ENCODE assay signal across 23 cellular contexts in genomic region chr1:17096584-17096983, GRCh38. TPM values are rescaled to one million over a fixed set of nuclear protein-coding genes. Genes with fewer than 3 reads are reported as not detected.
"Had no signal": no experiment of that assay in that cellular context is flagged by ENCODE, and none has a peak within 500 bp of the region (broad histone marks: within the 10 kb centered on the region; RNA-seq: fewer than 3 reads in every experiment).

No MANE protein-coding gene starts in this region.

- H3K4me1 ChIP-seq: parathyroid adenoma, prostate gland, right lobe of liver had no signal

- H3K4me3 Mint-ChIP-seq: immature natural killer cell; naive B cell; nephron; stimulated activated naive B cell treated with anti-CD40 and anti-IgM and Interleukin-4, amounts not matched to agents 10 μg/mL and 1 μg/mL and 100 μg/mL, for 72 hours; stimulated activated naive CD8-positive, alpha-beta T cell treated with anti-CD3 and anti-CD28 coated beads, Interleukin-15, amount 100 ng/mL, for 72 hours had no signal

- H3K9me3 Mint-ChIP-seq: stimulated activated naive CD8-positive, alpha-beta T cell treated with anti-CD3 and anti-CD28 coated beads, Interleukin-15, amount 100 ng/mL, for 72 hours had no signal

- FAIRE-seq: frontal cortex, kidney had no signal

- H3K9me3 ChIP-seq: prostate gland, right lobe of liver, spleen had no signal

- H3K4me1 Mint-ChIP-seq: stimulated activated naive CD8-positive, alpha-beta T cell treated with anti-CD3 and anti-CD28 coated beads, Interleukin-15, amount 100 ng/mL, for 72 hours had no signal

- H2AFZ ChIP-seq: parathyroid adenoma had no signal

- H3K27ac Mint-ChIP-seq: immature natural killer cell; naive B cell; stimulated activated naive B cell treated with anti-CD40 and anti-IgM and Interleukin-4, amounts not matched to agents 10 μg/mL and 1 μg/mL and 100 μg/mL, for 72 hours; stimulated activated naive CD8-positive, alpha-beta T cell treated with anti-CD3 and anti-CD28 coated beads, Interleukin-15, amount 100 ng/mL, for 72 hours had no signal

- H3K9ac ChIP-seq: parathyroid adenoma had no signal

- H3K27ac ChIP-seq: coronary artery, parathyroid adenoma, prostate gland, right lobe of liver had no signal

- H3K4me3 ChIP-seq: coronary artery, heart right ventricle, lung, prostate gland, right lobe of liver had no signal

- H3K27me3 Mint-ChIP-seq: naive B cell; stimulated activated naive B cell treated with anti-CD40 and anti-IgM and Interleukin-4, amounts not matched to agents 10 μg/mL and 1 μg/mL and 100 μg/mL, for 72 hours had no signal

- H3K27me3 ChIP-seq: right lobe of liver had no signal

- DNase-seq: effector CD8-positive, alpha-beta T cell; heart right ventricle; immature natural killer cell; kidney; left colon; left ventricle myocardium superior; mesendoderm; naive B cell; retina; right lobe of liver; spleen; stimulated activated CD4-positive, alpha-beta T cell treated with anti-CD3 and anti-CD28 coated beads, Interleukin-15, amount 100 ng/mL, for 24 hours; stimulated activated CD4-positive, alpha-beta T cell treated with anti-CD3 and anti-CD28 coated beads, Interleukin-1b, Interleukin-23, amount 100 ng/mL, for 48 hours; stimulated activated CD4-positive, alpha-beta T cell treated with anti-CD3 and anti-CD28 coated beads, Interleukin-4, amount 100 ng/mL, for 4 hours; stimulated activated naive B cell treated with anti-CD40 and anti-IgM and Interleukin-4, amounts not matched to agents 10 μg/mL and 1 μg/mL and 100 μg/mL, for 72 hours; stimulated activated naive CD8-positive, alpha-beta T cell treated with anti-CD3 and anti-CD28 coated beads, Interleukin-15, amount 100 ng/mL, for 72 hours had no signal

- H3K36me3 ChIP-seq: heart right ventricle, prostate gland, right lobe of liver had no signal

- H3K36me3 Mint-ChIP-seq: immature natural killer cell, naive B cell had no signal

- ATAC-seq: heart right ventricle; left ventricle myocardium superior; stimulated activated naive B cell treated with anti-CD40 and anti-IgM and Interleukin-4, amounts not matched to agents 10 μg/mL and 1 μg/mL and 100 μg/mL, for 72 hours; stimulated activated naive CD8-positive, alpha-beta T cell treated with anti-CD3 and anti-CD28 coated beads, Interleukin-15, amount 100 ng/mL, for 72 hours had no signal

- H3K79me2 ChIP-seq: parathyroid adenoma had no signal

RNA-seq across cellular contexts. Expression of gene PADI2, which starts 22.7 kb away (rescaled TPM):
- total RNA-seq: fibroblast of lung had no signal
